ENCODE assay signal across 8 cellular contexts in genomic region chr16:11742041-11742535, GRCh38. TPM values are rescaled to one million over a fixed set of nuclear protein-coding genes. Genes with fewer than 3 reads are reported as not detected.
DNase-seq lines count a peak whose midpoint lies in the region; FAIRE-seq and TF ChIP-seq lines count a peak whose summit lies in the region.

No MANE protein-coding gene starts in this region.

- DNase-seq in GM12891 (ENCODE audit: insufficient read length, low spot score) (peak; percentile 38), H9 (peak; percentile 50), MG63 (peak; percentile 41), activated T-helper 1 cell treated with Interleukin-2 at 50 U/mL for 16 hours (ENCODE audit: low read depth) (peak; percentile 30), glutamatergic neuron (no peak), progenitor cell of endocrine pancreas (ENCODE audit: low spot score, unreplicated experiment) (no peak), AML-193 (lab: John Stamatoyannopoulos, UW) (no peak), OCI-M2 (lab: John Stamatoyannopoulos, UW; ENCODE audit: unreplicated experiment) (no peak)

- no peak overlapping the region for H2BK5ac ChIP-seq in H9 (ENCODE audit: insufficient read length, low read length)

- no peak overlapping the region for H3K18ac ChIP-seq in H9 (ENCODE audit: insufficient read length, low read depth, low read length)

- H2BK15ac ChIP-seq in H9 (ENCODE audit: low read depth, low read length): no peak overlapping the region

- no peak overlapping the region for H2BK12ac ChIP-seq in H9 (ENCODE audit: insufficient read length, low read depth, low read length)

- peaks cover 6% of the 10 kb centered on the region for H3K23me2 ChIP-seq in H9 (ENCODE audit: insufficient read length, low read depth, low read length, poor library complexity, severe bottlenecking)

- H2AFZ ChIP-seq in H9 (ENCODE audit: low read length): no peak overlapping the region

- H2BK20ac ChIP-seq in H9 (ENCODE audit: low read depth, low read length, poor library complexity, severe bottlenecking): no peak overlapping the region

- H3K9me3 ChIP-seq in H9 (ENCODE audit: control insufficient read depth, low read depth, low read length) (no peaks in the 10 kb centered on the region), MG63 (no peaks in the 10 kb centered on the region)

- H3K4me3 ChIP-seq in MG63: peak overlapping the region; percentile 93

- FAIRE-seq in GM12891 (lab: Jason Lieb, UNC): peak; percentile 35

- no peak overlapping the region for H4K91ac ChIP-seq in H9 (ENCODE audit: insufficient read length, low read depth, low read length)

- no peak overlapping the region for H3T11ph ChIP-seq in H9 (ENCODE audit: low read length)

- peaks cover 0 to 7% (median 2%) of the 10 kb centered on the region in 3 experiments; a peak in 3 of 7 replicates for H3K36me3 Mint-ChIP-seq in H9 (ENCODE audit: insufficient read depth in 1 of 3, low read depth in 3 of 3)
- H3K36me3 Mint-ChIP-seq in glutamatergic neuron (ENCODE audit: unreplicated experiment): no peaks in the 10 kb centered on the region
- H3K36me3 Mint-ChIP-seq in progenitor cell of endocrine pancreas (ENCODE audit: insufficient read depth): peaks cover 3% of the 10 kb centered on the region

- H3K4me1 Mint-ChIP-seq in H9 (peaks cover 25 to 26% of the 10 kb centered on the region in 2 experiments), glutamatergic neuron (ENCODE audit: low read depth, unreplicated experiment) (peaks cover 31% of the 10 kb centered on the region), progenitor cell of endocrine pancreas (ENCODE audit: low read depth) (peaks cover 26% of the 10 kb centered on the region)

- no peak overlapping the region for H3K56ac ChIP-seq in H9 (ENCODE audit: insufficient read length, low read depth, low read length)

- TF ChIP-seq POLR2A in GM12891 (IDR thresholded peaks at IDR 0.05; ENCODE audit: low read depth, low read length): no peak

- H3K27me3 Mint-ChIP-seq in H9 (ENCODE audit: low read depth) (no peaks in the 10 kb centered on the region), glutamatergic neuron (ENCODE audit: unreplicated experiment) (peaks cover 3% of the 10 kb centered on the region), progenitor cell of endocrine pancreas (no peaks in the 10 kb centered on the region)

- H3K27ac ChIP-seq in H9 (ENCODE audit: insufficient read length, low read depth, low read length): no peak overlapping the region

- H3K4me1 ChIP-seq in H9 (ENCODE audit: insufficient read depth, low read length): no peaks in the 10 kb centered on the region

- H3K23ac ChIP-seq in H9 (ENCODE audit: insufficient read length, low read depth, low read length): no peak overlapping the region

- no peaks in the 10 kb centered on the region for H4K20me1 ChIP-seq in H9 (ENCODE audit: control insufficient read depth, insufficient read depth, insufficient read length)

- TF ChIP-seq CTCF in H9 (conservative IDR thresholded peaks at IDR 0.05) (no peak), glutamatergic neuron (IDR thresholded peaks at IDR 0.05; ENCODE audit: partially characterized antibody, unreplicated experiment) (no peak), progenitor cell of endocrine pancreas (IDR thresholded peaks at IDR 0.05; ENCODE audit: unreplicated experiment) (peak; percentile 23)

- peak overlapping the region; percentile 58 for H3K4me2 ChIP-seq in H9 (ENCODE audit: insufficient read depth, insufficient read length, low read length)

- peak overlapping the region; percentile 6 to 95 (median 80); a peak in 5 of 7 replicates for H3K27ac Mint-ChIP-seq in H9
- H3K27ac Mint-ChIP-seq in glutamatergic neuron (ENCODE audit: unreplicated experiment): peak overlapping the region; percentile 80
- peak overlapping the region; percentile 98 for H3K27ac Mint-ChIP-seq in progenitor cell of endocrine pancreas

- H3K9ac ChIP-seq in H9 (ENCODE audit: extremely low read depth, insufficient read length, low read length): peak overlapping the region; percentile 61

- H3K27me3 ChIP-seq in H9 (ENCODE audit: insufficient read depth, low read length): no peaks in the 10 kb centered on the region
- H3K27me3 ChIP-seq in MG63: no peaks in the 10 kb centered on the region

- no peak overlapping the region for H2AK5ac ChIP-seq in H9 (ENCODE audit: insufficient read length, low read length)

- peaks cover 27% of the 10 kb centered on the region for H3K36me3 ChIP-seq in MG63

- H3K4me3 Mint-ChIP-seq in H9 (peak overlapping the region; percentile 83 to 97), glutamatergic neuron (ENCODE audit: unreplicated experiment) (peak overlapping the region; percentile 96), progenitor cell of endocrine pancreas (ENCODE audit: low read depth) (peak overlapping the region; percentile 92)

- H4K5ac ChIP-seq in H9 (ENCODE audit: insufficient read length, low read depth, low read length): no peak overlapping the region

- H3K79me1 ChIP-seq in H9 (ENCODE audit: insufficient read depth, low read depth, low read length, poor library complexity, severe bottlenecking): peaks cover 4% of the 10 kb centered on the region

- 0 out of 2 replicates have a peak, but pooled peaks cover 4% of the 10 kb centered on the region for H3K79me2 ChIP-seq in H9 (ENCODE audit: insufficient read depth, low read length)

- peak overlapping the region; percentile 27 for H3K14ac ChIP-seq in H9 (ENCODE audit: insufficient read depth, low read length)

- no peak overlapping the region for H4K8ac ChIP-seq in H9 (replicated peaks; ENCODE audit: insufficient read length, low read depth, low read length)

- no peak overlapping the region for H2BK120ac ChIP-seq in H9 (ENCODE audit: low read depth, low read length, poor library complexity, severe bottlenecking)

- no CpG with 5 or more reads among the region's 40 CpGs for WGBS in H9 (ENCODE audit: extremely low coverage, insufficient read length, low lambda C conversion rate)

- H3K9me3 Mint-ChIP-seq in H9: no peaks in the 10 kb centered on the region
- peaks cover 4% of the 10 kb centered on the region for H3K9me3 Mint-ChIP-seq in glutamatergic neuron (ENCODE audit: unreplicated experiment)
- no peaks in the 10 kb centered on the region for H3K9me3 Mint-ChIP-seq in progenitor cell of endocrine pancreas (ENCODE audit: low read depth)

- no peak overlapping the region for H3K4ac ChIP-seq in H9 (ENCODE audit: low read depth, low read length)

TF ChIP-seq in GM12891, 5 proteins besides CTCF, POLR2A, EP300 and RAD21:
- TF ChIP-seq POU2F2 (IDR thresholded peaks at IDR 0.05; ENCODE audit: low read depth, low read length) (no peak), PAX5 (IDR thresholded peaks at IDR 0.05; ENCODE audit: insufficient read depth, low read length, severe bottlenecking) (no peak), POLR2AphosphoS5 (IDR thresholded peaks at IDR 0.05; ENCODE audit: low read depth, low read length) (no peak; the same call in 1 of the 2 replicates), SPI1 (IDR thresholded peaks at IDR 0.05; ENCODE audit: low read depth, low read length) (no peak), TAF1 (IDR thresholded peaks at IDR 0.05; ENCODE audit: low read depth, low read length) (no peak; the same call in 1 of the 2 replicates)

RNA-seq across cellular contexts. Expression of gene TXNDC11, which starts 0.6 kb away (rescaled TPM):
- 31.7 TPM for polyA plus RNA-seq in GM12891 (2012; ENCODE audit: low read depth, missing spikeins)
- total RNA-seq in H9 (2021) (12.2 and 15.3 TPM in 2 replicates), glutamatergic neuron (ENCODE audit: unreplicated experiment) (18.4 TPM), progenitor cell of endocrine pancreas (24.9 and 30.8 TPM in 2 replicates)
- total RNA-seq in MG63 (2014; rRNA removed; shearing (Covaris generic); ENCODE audit: low replicate concordance): 41.0 and 47.2 TPM in 2 replicates

RNA-seq across cellular contexts. Expression of gene ZC3H7A, which starts 55.0 kb away (rescaled TPM):
- polyA plus RNA-seq in GM12891 (2012; ENCODE audit: low read depth, missing spikeins): 57.8 TPM
- 43.1 and 43.5 TPM in 2 replicates for total RNA-seq in H9 (2021)
- total RNA-seq in MG63 (2014; rRNA removed; shearing (Covaris generic); ENCODE audit: low replicate concordance): 35.6 and 60.5 TPM in 2 replicates
- total RNA-seq in glutamatergic neuron (ENCODE audit: unreplicated experiment): 87.7 TPM
- total RNA-seq in progenitor cell of endocrine pancreas: 63.9 and 68.7 TPM in 2 replicates

Comparison
In these comparisons a context has a peak if more than half of its experiments do, and no peak if none do; other contexts are left out.
1. DNase-seq: peak in GM12891 (single experiment), H9 (single experiment), MG63 (single experiment) and activated T-helper 1 cell treated with Interleukin-2 at 50 U/mL for 16 hours (single experiment); none in glutamatergic neuron (single experiment), progenitor cell of endocrine pancreas (single experiment), AML-193 (0 of 2) and OCI-M2 (single experiment).
2. Peak in every context shown above with its lines, with median percentiles within 50 percentile points of each other: H3K27ac Mint-ChIP-seq and H3K4me3 Mint-ChIP-seq.